ENCODE assay signal across 8 cellular contexts in the genomic region with DNA sequence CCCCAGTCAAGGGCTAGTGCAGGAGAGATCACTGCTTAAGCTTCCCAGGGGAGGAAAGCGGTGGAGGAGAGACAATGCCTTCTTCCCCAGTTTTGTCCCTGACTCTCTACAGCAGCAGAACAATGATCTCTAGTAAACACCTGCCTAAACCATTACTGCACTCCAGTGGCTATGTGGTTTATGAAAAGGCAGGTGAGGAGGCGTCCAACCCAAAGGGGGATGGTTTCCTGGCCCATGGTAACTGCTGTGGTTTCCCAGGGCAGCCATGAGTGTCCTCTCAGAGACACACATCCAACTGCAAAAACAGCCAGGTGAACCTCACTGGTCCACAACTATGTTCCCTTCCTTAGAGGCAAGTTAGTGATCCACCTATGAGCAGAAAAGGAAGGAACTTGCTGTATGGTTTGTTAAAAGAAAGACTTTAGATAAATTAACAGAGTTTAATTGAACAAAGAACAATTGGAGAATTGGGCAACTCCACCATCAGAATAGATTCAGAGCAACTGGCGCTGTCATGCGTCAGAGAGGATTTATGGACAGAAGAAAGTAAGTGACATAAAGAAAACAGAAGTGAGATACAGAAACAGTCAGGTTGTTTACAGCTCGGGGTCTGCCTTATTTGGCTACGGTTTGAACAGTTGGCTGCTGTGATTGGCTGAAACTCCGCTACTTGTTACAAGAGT. TPM values are rescaled to one million over a fixed set of nuclear protein-coding genes. Genes with fewer than 3 reads are reported as not detected.
DNase-seq lines count a peak whose midpoint lies in the region; ATAC-seq lines count a peak whose summit lies in the region.

No MANE protein-coding gene starts in this region.

- H3K4me3 ChIP-seq in CD4-positive, CD25-positive, alpha-beta regulatory T cell (ENCODE audit: low read depth, low read length) = peak overlapping the region; percentile 81

- H3K9me3 Mint-ChIP-seq in CD4-positive, CD25-positive, alpha-beta regulatory T cell = no peaks in the 10 kb centered on the region
- H3K9me3 Mint-ChIP-seq in stimulated activated naive CD8-positive, alpha-beta T cell treated with anti-CD3 and anti-CD28 coated beads, Interleukin-15, amount 100 ng/mL, for 72 hours = no peaks in the 10 kb centered on the region

- H3K36me3 Mint-ChIP-seq in CD4-positive, CD25-positive, alpha-beta regulatory T cell = no peaks in the 10 kb centered on the region

- H3K27me3 Mint-ChIP-seq in CD4-positive, CD25-positive, alpha-beta regulatory T cell = no peaks in the 10 kb centered on the region
- H3K27me3 Mint-ChIP-seq in stimulated activated naive CD8-positive, alpha-beta T cell treated with anti-CD3 and anti-CD28 coated beads, Interleukin-15, amount 100 ng/mL, for 72 hours = no peaks in the 10 kb centered on the region

- no peaks in the 10 kb centered on the region for H3K27me3 ChIP-seq in CD4-positive, CD25-positive, alpha-beta regulatory T cell (ENCODE audit: control insufficient read depth, insufficient read depth, low read length)

- no peaks in the 10 kb centered on the region for H3K36me3 ChIP-seq in CD4-positive, CD25-positive, alpha-beta regulatory T cell (ENCODE audit: control insufficient read depth, insufficient read depth, low read length)

- H3K4me3 Mint-ChIP-seq in CD4-positive, CD25-positive, alpha-beta regulatory T cell = peak overlapping the region; percentile 40 to 87 (median 72)
- peak overlapping the region; percentile 13 to 68 for H3K4me3 Mint-ChIP-seq in stimulated activated naive CD8-positive, alpha-beta T cell treated with anti-CD3 and anti-CD28 coated beads, Interleukin-15, amount 100 ng/mL, for 72 hours

- peak; percentile 33 to 41 for ATAC-seq in CD4-positive, CD25-positive, alpha-beta regulatory T cell (ENCODE audit: low read depth in 2 of 2)
- ATAC-seq in GM18868 (IDR thresholded peaks at IDR 0.05; ENCODE audit: unreplicated experiment) = peak; percentile 57
- peak; percentile 53 for ATAC-seq in HG03060 (IDR thresholded peaks at IDR 0.05; ENCODE audit: low read depth, unreplicated experiment)
- peak; percentile 47 for ATAC-seq in stimulated activated naive CD8-positive, alpha-beta T cell treated with anti-CD3 and anti-CD28 coated beads, Interleukin-15, amount 100 ng/mL, for 72 hours

- peak overlapping the region; percentile 91 to 99 (median 97) for H3K27ac Mint-ChIP-seq in CD4-positive, CD25-positive, alpha-beta regulatory T cell
- H3K27ac Mint-ChIP-seq in stimulated activated naive CD8-positive, alpha-beta T cell treated with anti-CD3 and anti-CD28 coated beads, Interleukin-15, amount 100 ng/mL, for 72 hours = peak overlapping the region in 1 of 2 donors; percentile 10

- H3K27ac ChIP-seq in CD4-positive, CD25-positive, alpha-beta regulatory T cell (ENCODE audit: insufficient read depth, low read length, poor library complexity, severe bottlenecking) = peak overlapping the region; percentile 93
- H3K27ac ChIP-seq in caudate nucleus (ENCODE audit: low read depth, low read length) = no peak overlapping the region

- peaks cover 25 to 76% (median 49%) of the 10 kb centered on the region in 4 donors for H3K4me1 Mint-ChIP-seq in CD4-positive, CD25-positive, alpha-beta regulatory T cell
- peaks cover 55% of the 10 kb centered on the region for H3K4me1 Mint-ChIP-seq in stimulated activated naive CD8-positive, alpha-beta T cell treated with anti-CD3 and anti-CD28 coated beads, Interleukin-15, amount 100 ng/mL, for 72 hours

- H3K9me3 ChIP-seq in CD4-positive, CD25-positive, alpha-beta regulatory T cell (ENCODE audit: control insufficient read depth in 2 of 2, low read length in 2 of 2) = no peaks in the 10 kb centered on the region

- peaks cover 80% of the 10 kb centered on the region for H3K4me1 ChIP-seq in CD4-positive, CD25-positive, alpha-beta regulatory T cell (ENCODE audit: control insufficient read depth, insufficient read depth, low read length, poor library complexity, severe bottlenecking)

- peak in 2 of 3 donors; percentile 59 to 81 for DNase-seq in CD4-positive, CD25-positive, alpha-beta regulatory T cell
- peak; percentile 74 for DNase-seq in NCI-H69 (lab: John Stamatoyannopoulos, UW)
- peak in 1 of 2 donors; percentile 57 for DNase-seq in stimulated activated naive CD8-positive, alpha-beta T cell treated with anti-CD3 and anti-CD28 coated beads, Interleukin-15, amount 100 ng/mL, for 72 hours
- no peak for DNase-seq in SW 1271 (lab: John Stamatoyannopoulos, UW)
- DNase-seq in HT-29 (ENCODE audit: low spot score) = no peak
- no peak for DNase-seq in caudate nucleus (lab: John Stamatoyannopoulos, UW)

RNA-seq across cellular contexts. Expression of gene TTC39C, which starts 4.8 kb away (rescaled TPM):
- total RNA-seq in CD4-positive, CD25-positive, alpha-beta regulatory T cell = 274 TPM
- polyA plus RNA-seq in CD4-positive, CD25-positive, alpha-beta regulatory T cell = 100 to 1,000 TPM; 109 to 206 (median 167) TPM
- total RNA-seq in HT-29 (2014; rRNA removed; shearing (Covaris generic)) = 7.2 and 7.6 TPM in 2 replicates

Comparison
In these comparisons a context has a peak if more than half of its experiments do, and no peak if none do; other contexts are left out.
1. DNase-seq: peak in CD4-positive, CD25-positive, alpha-beta regulatory T cell (2 of 3) and NCI-H69 (single experiment); none in SW 1271 (0 of 2), HT-29 (single experiment) and caudate nucleus (0 of 61).
2. RNA of gene TTC39C, which starts 4.8 kb away (total RNA-seq): 274 TPM in CD4-positive, CD25-positive, alpha-beta regulatory T cell (single experiment); 7.2 to 7.6 TPM in HT-29; every median in the first group is over 10 times any median in the second.
3. Peak in every context shown above with its lines, with median percentiles within 50 percentile points of each other: ATAC-seq.